In the genomic region with DNA sequence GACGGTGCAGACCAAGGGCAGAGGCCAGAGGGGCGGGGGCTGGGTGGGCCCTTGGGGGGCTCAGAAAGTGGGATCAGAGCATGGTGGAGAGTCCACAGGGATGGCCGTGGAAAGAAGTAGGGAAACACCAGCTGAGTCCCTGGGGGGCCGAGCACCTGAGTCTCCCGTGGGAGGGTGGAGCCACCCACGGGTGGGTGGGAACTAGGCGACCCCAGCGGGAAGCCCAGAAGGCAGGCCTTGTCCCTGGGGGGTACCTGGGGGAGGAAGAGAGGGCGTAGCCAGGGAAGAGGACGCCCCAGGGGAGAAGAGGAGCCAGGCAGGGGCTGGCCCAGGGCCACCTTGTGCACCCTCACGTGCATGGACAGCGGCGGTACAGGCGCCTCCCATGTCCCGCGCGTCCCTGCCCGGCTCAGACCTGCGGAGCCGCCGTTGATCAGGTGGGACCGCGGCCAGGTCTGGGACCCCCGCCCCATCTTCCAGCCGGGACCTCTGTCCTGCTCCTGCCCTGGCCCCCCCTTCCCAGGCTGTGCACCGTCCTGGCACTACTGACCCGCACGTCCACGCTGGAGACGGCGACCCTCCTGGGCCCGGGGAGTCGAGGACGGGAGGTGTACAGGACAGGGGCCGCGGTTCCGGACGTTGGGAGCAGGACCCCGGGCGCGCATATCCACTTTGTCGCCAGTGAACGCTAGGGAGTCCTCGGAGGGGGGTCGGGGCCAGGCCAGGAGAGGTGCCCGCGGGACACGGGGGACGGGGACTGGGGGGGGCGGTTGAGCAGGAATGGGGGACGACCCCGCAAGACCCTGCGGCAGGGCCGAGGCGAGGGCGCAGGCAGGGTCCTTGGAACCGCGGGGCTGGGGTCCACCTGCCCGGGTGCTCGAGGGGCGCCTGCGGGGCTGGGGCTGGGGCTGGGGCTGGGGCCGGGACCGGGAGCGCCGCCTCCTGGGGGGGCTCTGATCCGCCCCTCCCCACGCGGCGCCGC, we compare ENCODE assay signal across 2 cellular contexts.
TF ChIP-seq lines count a peak whose summit lies in the region.

No MANE protein-coding gene starts in this region.

TF ChIP-seq in neural cell, 6 proteins besides CTCF, POLR2A, EP300 and RAD21 (continued from another document):
- TF ChIP-seq MXI1 (conservative IDR thresholded peaks at IDR 0.05; ENCODE audit: poor library complexity, severe bottlenecking): no peak
- no peak for TF ChIP-seq TAF1 (IDR thresholded peaks at IDR 0.05; ENCODE audit: low read depth)
- TF ChIP-seq POLR2AphosphoS5 (IDR thresholded peaks at IDR 0.05): no peak
- TF ChIP-seq, protein P1, sequence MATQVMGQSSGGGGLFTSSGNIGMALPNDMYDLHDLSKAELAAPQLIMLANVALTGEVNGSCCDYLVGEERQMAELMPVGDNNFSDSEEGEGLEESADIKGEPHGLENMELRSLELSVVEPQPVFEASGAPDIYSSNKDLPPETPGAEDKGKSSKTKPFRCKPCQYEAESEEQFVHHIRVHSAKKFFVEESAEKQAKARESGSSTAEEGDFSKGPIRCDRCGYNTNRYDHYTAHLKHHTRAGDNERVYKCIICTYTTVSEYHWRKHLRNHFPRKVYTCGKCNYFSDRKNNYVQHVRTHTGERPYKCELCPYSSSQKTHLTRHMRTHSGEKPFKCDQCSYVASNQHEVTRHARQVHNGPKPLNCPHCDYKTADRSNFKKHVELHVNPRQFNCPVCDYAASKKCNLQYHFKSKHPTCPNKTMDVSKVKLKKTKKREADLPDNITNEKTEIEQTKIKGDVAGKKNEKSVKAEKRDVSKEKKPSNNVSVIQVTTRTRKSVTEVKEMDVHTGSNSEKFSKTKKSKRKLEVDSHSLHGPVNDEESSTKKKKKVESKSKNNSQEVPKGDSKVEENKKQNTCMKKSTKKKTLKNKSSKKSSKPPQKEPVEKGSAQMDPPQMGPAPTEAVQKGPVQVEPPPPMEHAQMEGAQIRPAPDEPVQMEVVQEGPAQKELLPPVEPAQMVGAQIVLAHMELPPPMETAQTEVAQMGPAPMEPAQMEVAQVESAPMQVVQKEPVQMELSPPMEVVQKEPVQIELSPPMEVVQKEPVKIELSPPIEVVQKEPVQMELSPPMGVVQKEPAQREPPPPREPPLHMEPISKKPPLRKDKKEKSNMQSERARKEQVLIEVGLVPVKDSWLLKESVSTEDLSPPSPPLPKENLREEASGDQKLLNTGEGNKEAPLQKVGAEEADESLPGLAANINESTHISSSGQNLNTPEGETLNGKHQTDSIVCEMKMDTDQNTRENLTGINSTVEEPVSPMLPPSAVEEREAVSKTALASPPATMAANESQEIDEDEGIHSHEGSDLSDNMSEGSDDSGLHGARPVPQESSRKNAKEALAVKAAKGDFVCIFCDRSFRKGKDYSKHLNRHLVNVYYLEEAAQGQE (IDR thresholded peaks at IDR 0.05; ENCODE audit: borderline replicate concordance): no peak

TF ChIP-seq in HEK293T, 16 proteins besides CTCF, POLR2A, EP300 and RAD21 (continued from another document):
- TF ChIP-seq LEF1 (IDR thresholded peaks at IDR 0.05; ENCODE audit: borderline replicate concordance): no peak
